11 cellular contexts compared by ENCODE assay signal in genomic region chr4:158121203-158121586, GRCh38. TPM values are rescaled to one million over a fixed set of nuclear protein-coding genes. Genes with fewer than 3 reads are reported as not detected.
DNase-seq lines count a peak whose midpoint lies in the region; ATAC-seq and TF ChIP-seq lines count a peak whose summit lies in the region.
"Had no signal": no experiment of that assay in that cellular context is flagged by ENCODE, and none has a peak within 500 bp of the region (broad histone marks: within the 10 kb centered on the region; RNA-seq: fewer than 3 reads in every experiment).

No MANE protein-coding gene starts in this region.

- no peak overlapping the region for H3K4me3 Mint-ChIP-seq in activated T-helper 2 cell treated with anti-CD3 and anti-CD28 coated beads, Interferon-gamma antibody, Interleukin-2, Interleukin-4, amounts not matched to agents 10 μg/mL and 5 μg/mL and 100 μg/mL, durations not matched to agents 14 hours and 24 hours and 36 hours (ENCODE audit: low read depth)
- H3K4me3 Mint-ChIP-seq in activated CD8-positive, alpha-beta memory T cell treated with anti-CD3 and anti-CD28 coated beads, Interleukin-2, amount 10 ng/mL, durations not matched to agents 7 days and 5 days: no peak overlapping the region
- H3K4me3 Mint-ChIP-seq: activated CD4-positive, alpha-beta memory T cell treated with anti-CD3 and anti-CD28 coated beads for 36 hours; stimulated activated effector memory CD8-positive, alpha-beta T cell treated with anti-CD3 and anti-CD28 coated beads, Interleukin-12 subunit alpha, Interleukin-12 subunit beta, amount 100 ng/mL, for 72 hours had no signal

- no peak for ATAC-seq in GM21381 (IDR thresholded peaks at IDR 0.05; ENCODE audit: unreplicated experiment)
- no peak for ATAC-seq in activated CD8-positive, alpha-beta memory T cell treated with anti-CD3 and anti-CD28 coated beads, Interleukin-2, amount 10 ng/mL, durations not matched to agents 7 days and 5 days
- ATAC-seq: stimulated activated effector memory CD8-positive, alpha-beta T cell treated with anti-CD3 and anti-CD28 coated beads, Interleukin-12 subunit alpha, Interleukin-12 subunit beta, amount 100 ng/mL, for 72 hours had no signal

- no peak overlapping the region for H2BK12ac ChIP-seq in mesenchymal stem cell (ENCODE audit: low read length in 2 of 2)

- no peak overlapping the region for H2BK15ac ChIP-seq in mesenchymal stem cell (ENCODE audit: low read depth, poor library complexity, severe bottlenecking)

- H3K18ac ChIP-seq in mesenchymal stem cell (ENCODE audit: low read depth in 1 of 2, low read length in 2 of 2): no peak overlapping the region

- peak; percentile 90 for DNase-seq in MG63
- no peak for DNase-seq in coronary artery (ENCODE audit: low spot score)
- DNase-seq in mesenchymal stem cell: peak; percentile 97
- DNase-seq in uterus: peak; percentile 41 to 81
- no peak for DNase-seq in activated T-helper 2 cell treated with anti-CD3 and anti-CD28 coated beads, Interferon-gamma antibody, Interleukin-2, Interleukin-4, amounts not matched to agents 10 μg/mL and 5 μg/mL and 100 μg/mL, durations not matched to agents 14 hours and 24 hours and 36 hours (ENCODE audit: low spot score)
- no peak for DNase-seq in activated CD8-positive, alpha-beta memory T cell treated with anti-CD3 and anti-CD28 coated beads, Interleukin-2, amount 10 ng/mL, durations not matched to agents 7 days and 5 days
- DNase-seq: activated CD4-positive, alpha-beta memory T cell treated with anti-CD3 and anti-CD28 coated beads for 36 hours; effector CD8-positive, alpha-beta T cell; Karpas-422 had no signal

- no peaks in the 10 kb centered on the region for H3K36me3 ChIP-seq in MG63
- peaks cover 0 to 22% of the 10 kb centered on the region in 2 experiments for H3K36me3 ChIP-seq in mesenchymal stem cell (ENCODE audit: control insufficient read depth in 1 of 2, insufficient read depth in 2 of 2, low read depth in 1 of 2, low read length in 2 of 2)
- H3K36me3 ChIP-seq in uterus: no peaks in the 10 kb centered on the region

- CTCF ChIA-PET in activated CD8-positive, alpha-beta memory T cell treated with anti-CD3 and anti-CD28 coated beads, Interleukin-2, amount 10 ng/mL, durations not matched to agents 7 days and 5 days (lab: Charles Lee): no interaction called here

- TF ChIP-seq CTCF in coronary artery (IDR thresholded peaks at IDR 0.05): no peak
- TF ChIP-seq CTCF in uterus (IDR thresholded peaks at IDR 0.05): no peak

- WGBS in mesenchymal stem cell: 0% methylated on average over 1 of the region's 3 CpGs

- H3K9me3 ChIP-seq in MG63 (no peaks in the 10 kb centered on the region), mesenchymal stem cell (ENCODE audit: control insufficient read depth, low read length) (no peaks in the 10 kb centered on the region), uterus (no peaks in the 10 kb centered on the region)

- no peak overlapping the region for H2AFZ ChIP-seq in mesenchymal stem cell (ENCODE audit: low read depth, low read length)

- H3K79me1 ChIP-seq in mesenchymal stem cell (replicated peaks; ENCODE audit: low read length, poor library complexity, severe bottlenecking): no peaks in the 10 kb centered on the region

- no peaks in the 10 kb centered on the region for H3K9me3 Mint-ChIP-seq in activated T-helper 2 cell treated with anti-CD3 and anti-CD28 coated beads, Interferon-gamma antibody, Interleukin-2, Interleukin-4, amounts not matched to agents 10 μg/mL and 5 μg/mL and 100 μg/mL, durations not matched to agents 14 hours and 24 hours and 36 hours
- no peaks in the 10 kb centered on the region for H3K9me3 Mint-ChIP-seq in activated CD8-positive, alpha-beta memory T cell treated with anti-CD3 and anti-CD28 coated beads, Interleukin-2, amount 10 ng/mL, durations not matched to agents 7 days and 5 days (ENCODE audit: low read depth)
- H3K9me3 Mint-ChIP-seq: activated CD4-positive, alpha-beta memory T cell treated with anti-CD3 and anti-CD28 coated beads for 36 hours; stimulated activated effector memory CD8-positive, alpha-beta T cell treated with anti-CD3 and anti-CD28 coated beads, Interleukin-12 subunit alpha, Interleukin-12 subunit beta, amount 100 ng/mL, for 72 hours had no signal

- no peak overlapping the region for H2AK5ac ChIP-seq in mesenchymal stem cell (ENCODE audit: low read length, severe bottlenecking)

- no peak overlapping the region for H3K23ac ChIP-seq in mesenchymal stem cell (ENCODE audit: low read length in 2 of 2)

- intact Hi-C loops in uterus (cut with DNase I; ENCODE audit: low total_unique reads): no loop called here
- intact Hi-C loops in activated T-helper 2 cell treated with anti-CD3 and anti-CD28 coated beads, Interferon-gamma antibody, Interleukin-2, Interleukin-4, amounts not matched to agents 10 μg/mL and 5 μg/mL and 100 μg/mL, durations not matched to agents 14 hours and 24 hours and 36 hours (cut with micrococcal nuclease): no loop called here

- H2BK5ac ChIP-seq in mesenchymal stem cell (ENCODE audit: low read depth, low read length, poor library complexity, severe bottlenecking): no peak overlapping the region

- no peak overlapping the region for H3K27ac Mint-ChIP-seq in activated T-helper 2 cell treated with anti-CD3 and anti-CD28 coated beads, Interferon-gamma antibody, Interleukin-2, Interleukin-4, amounts not matched to agents 10 μg/mL and 5 μg/mL and 100 μg/mL, durations not matched to agents 14 hours and 24 hours and 36 hours
- H3K27ac Mint-ChIP-seq in activated CD8-positive, alpha-beta memory T cell treated with anti-CD3 and anti-CD28 coated beads, Interleukin-2, amount 10 ng/mL, durations not matched to agents 7 days and 5 days: no peak overlapping the region
- H3K27ac Mint-ChIP-seq: activated CD4-positive, alpha-beta memory T cell treated with anti-CD3 and anti-CD28 coated beads for 36 hours; stimulated activated effector memory CD8-positive, alpha-beta T cell treated with anti-CD3 and anti-CD28 coated beads, Interleukin-12 subunit alpha, Interleukin-12 subunit beta, amount 100 ng/mL, for 72 hours had no signal

- no peak overlapping the region for H3K4me2 ChIP-seq in mesenchymal stem cell (ENCODE audit: low read length, poor library complexity, severe bottlenecking)

- TF ChIP-seq POLR2A in uterus (IDR thresholded peaks at IDR 0.05): no peak

- no peaks in the 10 kb centered on the region for H3K27me3 Mint-ChIP-seq in activated T-helper 2 cell treated with anti-CD3 and anti-CD28 coated beads, Interferon-gamma antibody, Interleukin-2, Interleukin-4, amounts not matched to agents 10 μg/mL and 5 μg/mL and 100 μg/mL, durations not matched to agents 14 hours and 24 hours and 36 hours (ENCODE audit: low read depth)
- no peaks in the 10 kb centered on the region for H3K27me3 Mint-ChIP-seq in activated CD8-positive, alpha-beta memory T cell treated with anti-CD3 and anti-CD28 coated beads, Interleukin-2, amount 10 ng/mL, durations not matched to agents 7 days and 5 days
- H3K27me3 Mint-ChIP-seq: activated CD4-positive, alpha-beta memory T cell treated with anti-CD3 and anti-CD28 coated beads for 36 hours had no signal

- H3K4ac ChIP-seq in mesenchymal stem cell (ENCODE audit: low read depth in 1 of 2, low read length in 2 of 2): no peak overlapping the region

- H3K27ac ChIP-seq in coronary artery (peak overlapping the region; percentile 59 to 75), mesenchymal stem cell (ENCODE audit: low read length, poor library complexity, severe bottlenecking) (peak overlapping the region; percentile 86), uterus (peak overlapping the region; percentile 67 to 81)

- H2BK120ac ChIP-seq in mesenchymal stem cell (ENCODE audit: low read depth, low read length): no peak overlapping the region

- H3K14ac ChIP-seq in mesenchymal stem cell (ENCODE audit: low read length in 2 of 2): no peak overlapping the region

- H3K27me3 ChIP-seq in MG63: no peaks in the 10 kb centered on the region
- H3K27me3 ChIP-seq in mesenchymal stem cell (ENCODE audit: control insufficient read depth in 1 of 2, insufficient read depth in 1 of 2, low read length in 2 of 2): no peaks in the 10 kb centered on the region
- no peaks in the 10 kb centered on the region for H3K27me3 ChIP-seq in uterus

- H4K91ac ChIP-seq in mesenchymal stem cell (ENCODE audit: low read length): no peak overlapping the region

- H3K4me1 Mint-ChIP-seq in activated T-helper 2 cell treated with anti-CD3 and anti-CD28 coated beads, Interferon-gamma antibody, Interleukin-2, Interleukin-4, amounts not matched to agents 10 μg/mL and 5 μg/mL and 100 μg/mL, durations not matched to agents 14 hours and 24 hours and 36 hours (ENCODE audit: low read depth): no peaks in the 10 kb centered on the region
- no peaks in the 10 kb centered on the region for H3K4me1 Mint-ChIP-seq in activated CD8-positive, alpha-beta memory T cell treated with anti-CD3 and anti-CD28 coated beads, Interleukin-2, amount 10 ng/mL, durations not matched to agents 7 days and 5 days
- H3K4me1 Mint-ChIP-seq: stimulated activated effector memory CD8-positive, alpha-beta T cell treated with anti-CD3 and anti-CD28 coated beads, Interleukin-12 subunit alpha, Interleukin-12 subunit beta, amount 100 ng/mL, for 72 hours had no signal

- peak overlapping the region; percentile 83 for H3K9ac ChIP-seq in mesenchymal stem cell (ENCODE audit: low read length)

- H3K4me3 ChIP-seq in MG63 (peak overlapping the region; percentile 0), coronary artery (peak overlapping the region; percentile 17), mesenchymal stem cell (ENCODE audit: insufficient read depth in 1 of 2, low read depth in 1 of 2, low read length in 2 of 2) (peak overlapping the region in 1 of 2 experiments; percentile 8), uterus (no peak overlapping the region)

- H3K36me3 Mint-ChIP-seq in activated T-helper 2 cell treated with anti-CD3 and anti-CD28 coated beads, Interferon-gamma antibody, Interleukin-2, Interleukin-4, amounts not matched to agents 10 μg/mL and 5 μg/mL and 100 μg/mL, durations not matched to agents 14 hours and 24 hours and 36 hours (ENCODE audit: low read depth): no peaks in the 10 kb centered on the region
- H3K36me3 Mint-ChIP-seq in activated CD8-positive, alpha-beta memory T cell treated with anti-CD3 and anti-CD28 coated beads, Interleukin-2, amount 10 ng/mL, durations not matched to agents 7 days and 5 days: no peaks in the 10 kb centered on the region
- H3K36me3 Mint-ChIP-seq: activated CD4-positive, alpha-beta memory T cell treated with anti-CD3 and anti-CD28 coated beads for 36 hours; stimulated activated effector memory CD8-positive, alpha-beta T cell treated with anti-CD3 and anti-CD28 coated beads, Interleukin-12 subunit alpha, Interleukin-12 subunit beta, amount 100 ng/mL, for 72 hours had no signal

- no peak overlapping the region for H4K8ac ChIP-seq in mesenchymal stem cell (ENCODE audit: low read length)

- H3K4me1 ChIP-seq in mesenchymal stem cell (ENCODE audit: control insufficient read depth, insufficient read depth, low read depth, low read length): peaks cover 5% of the 10 kb centered on the region
- H3K4me1 ChIP-seq in uterus: no peaks in the 10 kb centered on the region

RNA-seq across cellular contexts. Expression of gene GASK1B, which starts 51.6 kb away (rescaled TPM):
- 2.0 and 4.1 TPM in 2 replicates for total RNA-seq in MG63 (2014; rRNA removed; shearing (Covaris generic); ENCODE audit: low replicate concordance)
- polyA plus RNA-seq in mesenchymal stem cell (2013, experiment 1 of 2): 34.3 TPM
- polyA plus RNA-seq in mesenchymal stem cell (2013, experiment 2 of 2): 34.9 TPM
- total RNA-seq in uterus: 100 to 1,000 TPM in 1 of 4 donors, 10 to 100 TPM in 3; 54.7 to 135 (median 62.7) TPM
- total RNA-seq in activated T-helper 2 cell treated with anti-CD3 and anti-CD28 coated beads, Interferon-gamma antibody, Interleukin-2, Interleukin-4, amounts not matched to agents 10 μg/mL and 5 μg/mL and 100 μg/mL, durations not matched to agents 14 hours and 24 hours and 36 hours: not detected in 2 replicates
- total RNA-seq in activated CD8-positive, alpha-beta memory T cell treated with anti-CD3 and anti-CD28 coated beads, Interleukin-2, amount 10 ng/mL, durations not matched to agents 7 days and 5 days: not detected
- total RNA-seq: activated CD4-positive, alpha-beta memory T cell treated with anti-CD3 and anti-CD28 coated beads for 36 hours had no signal

Comparison
In these comparisons a context has a peak if more than half of its experiments do, and no peak if none do; other contexts are left out.
1. DNase-seq: peak in MG63 (single experiment), mesenchymal stem cell (single experiment) and uterus (2 of 2); none in coronary artery (single experiment), activated T-helper 2 cell treated with anti-CD3 and anti-CD28 coated beads, Interferon-gamma antibody, Interleukin-2, Interleukin-4, amounts not matched to agents 10 μg/mL and 5 μg/mL and 100 μg/mL, durations not matched to agents 14 hours and 24 hours and 36 hours (single experiment) and activated CD8-positive, alpha-beta memory T cell treated with anti-CD3 and anti-CD28 coated beads, Interleukin-2, amount 10 ng/mL, durations not matched to agents 7 days and 5 days (single experiment).
2. H3K4me3 ChIP-seq: peak in MG63 (single experiment) and coronary artery (single experiment); none in uterus (0 of 2).
3. RNA of gene GASK1B, which starts 51.6 kb away (total RNA-seq): 54.7 to 135 TPM in uterus; 2.0 to 4.1 TPM in MG63, not detected in activated CD8-positive, alpha-beta memory T cell treated with anti-CD3 and anti-CD28 coated beads, Interleukin-2, amount 10 ng/mL, durations not matched to agents 7 days and 5 days and not detected in activated T-helper 2 cell treated with anti-CD3 and anti-CD28 coated beads, Interferon-gamma antibody, Interleukin-2, Interleukin-4, amounts not matched to agents 10 μg/mL and 5 μg/mL and 100 μg/mL, durations not matched to agents 14 hours and 24 hours and 36 hours; every median in the first group is over 10 times any median in the second.
4. Peak in every context shown above with its lines, with median percentiles within 50 percentile points of each other: H3K27ac ChIP-seq.